In genomic region chr19:47745010-47745901, GRCh38 we compare ENCODE assay signal across 8 cellular contexts. TPM values are rescaled to one million over a fixed set of nuclear protein-coding genes. Genes with fewer than 3 reads are reported as not detected.
DNase-seq lines count a peak whose midpoint lies in the region; ATAC-seq and TF ChIP-seq lines count a peak whose summit lies in the region.

TSS of gene NOP53 (plus strand) at chr19:47745546. CDS start at chr19:47745560, 14 bp downstream.

- ATAC-seq in CD4-positive, alpha-beta T cell (ENCODE audit: poor library complexity): peak; percentile 80
- ATAC-seq in GM19467 (IDR thresholded peaks at IDR 0.05; ENCODE audit: unreplicated experiment): peak; percentile 50
- ATAC-seq in lung (ENCODE audit: insufficient read depth, low FRiP score): peak; percentile 48

- H3K9me3 Mint-ChIP-seq in CD4-positive, alpha-beta T cell: no peaks in the 10 kb centered on the region

- no peaks in the 10 kb centered on the region for H3K27me3 Mint-ChIP-seq in CD4-positive, alpha-beta T cell

- peak within 1 kb of the TSS; percentile 98 for H3K4me3 Mint-ChIP-seq in CD4-positive, alpha-beta T cell

- H3K4me3 ChIP-seq in lung: peak within 1 kb of the TSS; percentile 70

- peak within 1 kb of the TSS; percentile 98 for H3K27ac ChIP-seq in CD4-positive, alpha-beta T cell (ENCODE audit: low read depth, low read length)
- peak within 1 kb of the TSS; percentile 99 for H3K27ac ChIP-seq in lung (ENCODE audit: low read depth in 1 of 2, low read length in 1 of 2)

- H3K27me3 ChIP-seq in CD4-positive, alpha-beta T cell (ENCODE audit: control insufficient read depth, insufficient read depth, low read length): no peaks in the 10 kb centered on the region
- H3K27me3 ChIP-seq in lung (ENCODE audit: control insufficient read depth, insufficient read depth): no peaks in the 10 kb centered on the region

- H3K4me1 Mint-ChIP-seq in CD4-positive, alpha-beta T cell (ENCODE audit: low read depth): peaks cover 39% of the 10 kb centered on the region

- no peak for TF ChIP-seq CTCF in CD4-positive, alpha-beta T cell (IDR thresholded peaks at IDR 0.05)
- no peak for TF ChIP-seq CTCF in lung (IDR thresholded peaks at IDR 0.05; ENCODE audit: control extremely low read depth, extremely low read depth)

- POLR2A ChIA-PET in CD4-positive, alpha-beta T cell (lab: Charles Lee): interaction anchor here (0.6 to 2.8 kb wide), 13 partner anchors 11 to 632 kb away, joined by 3 to 10 read pairs (median 5); partner anchors contain the start of genes DHX34, KPTN and ZC3H4

- H3K36me3 ChIP-seq in lung (ENCODE audit: control insufficient read depth in 2 of 2, insufficient read depth in 2 of 2, low read length in 2 of 2): peaks cover 0 to 37% of the 10 kb centered on the region in 2 donors

- peak within 1 kb of the TSS; percentile 94 for H3K27ac Mint-ChIP-seq in CD4-positive, alpha-beta T cell

- peaks cover 7 to 18% of the 10 kb centered on the region in 2 donors for H3K4me1 ChIP-seq in lung (ENCODE audit: control insufficient read depth in 2 of 2, insufficient read depth in 2 of 2, low read length in 2 of 2)

- CTCF ChIA-PET in CD4-positive, alpha-beta T cell (lab: Charles Lee): interaction anchor here (1.6 to 2.2 kb wide), 3 partner anchors 32 to 230 kb away, joined by 3 to 9 read pairs (median 9); partner anchors contain the start of genes EHD2 and NAPA

- H3K9me3 ChIP-seq in CD4-positive, alpha-beta T cell (ENCODE audit: control insufficient read depth, low read length): no peaks in the 10 kb centered on the region
- H3K9me3 ChIP-seq in lung (ENCODE audit: control insufficient read depth in 2 of 2, insufficient read depth in 1 of 2, low read length in 1 of 2): peaks cover 0 to 2% of the 10 kb centered on the region in 2 donors

- intact Hi-C loops in CD4-positive, alpha-beta T cell (cut with DNase I, micrococcal nuclease): loop anchor here in 1 of 2 experiments (1.0 to 2.0 kb wide), 3 partner anchors 136 to 396 kb away; partner anchors contain the start of genes BICRA, DHX34 and KPTN

- DNase-seq in CD4-positive, alpha-beta T cell: peak; percentile 94 to 99 (median 97)
- DNase-seq in HT-29 (ENCODE audit: low spot score) (peak; percentile 100), lung (ENCODE audit: low spot score) (peak; percentile 97)
- peak; percentile 87 for DNase-seq in NK-92 treated with Interleukin-12 subunit alpha and Interleukin-12 subunit beta, amount 100 ng/mL, for 24 hours (lab: John Stamatoyannopoulos, UW)
- DNase-seq in activated CD8-positive, alpha-beta memory T cell treated with anti-CD3 and anti-CD28 coated beads for 1 hour (ENCODE audit: extremely low read depth in 1 of 2, low read depth in 1 of 2): peak; percentile 93 to 94
- DNase-seq in effector CD4-positive, alpha-beta T cell: peak; percentile 95
- peak; percentile 95 to 96 (median 95) for DNase-seq in stimulated activated CD4-positive, alpha-beta T cell treated with anti-CD3 and anti-CD28 coated beads, TNF-alpha, amount 100 ng/mL, for 24 hours (ENCODE audit: low read depth in 3 of 3)

- H3K36me3 Mint-ChIP-seq in CD4-positive, alpha-beta T cell (ENCODE audit: low read depth): peaks cover 36% of the 10 kb centered on the region

- WGBS in lung, 2 donors: 4 to 5% methylated on average over 46 to 53 of the region's 53 CpGs

RNA-seq across cellular contexts. Expression of gene NOP53, which starts in this region (rescaled TPM):
- total RNA-seq in CD4-positive, alpha-beta T cell: 1,000 to 10,000 TPM; 1,074 to 1,154 TPM
- total RNA-seq in HT-29 (2014; rRNA removed; shearing (Covaris generic)): 300 and 310 TPM in 2 replicates
- 100 to 1,000 TPM; 146 to 188 TPM for total RNA-seq in lung
- polyA plus RNA-seq in lung: 100 to 1,000 TPM; 198 to 498 TPM

Comparison
In these comparisons a context has a peak if more than half of its experiments do, and no peak if none do; other contexts are left out.
1. Peak in every context shown above with its lines: DNase-seq, ATAC-seq, H3K4me3 ChIP-seq and H3K27ac ChIP-seq.